Comparison of ENCODE assay signal across 8 cellular contexts in the genomic region with DNA sequence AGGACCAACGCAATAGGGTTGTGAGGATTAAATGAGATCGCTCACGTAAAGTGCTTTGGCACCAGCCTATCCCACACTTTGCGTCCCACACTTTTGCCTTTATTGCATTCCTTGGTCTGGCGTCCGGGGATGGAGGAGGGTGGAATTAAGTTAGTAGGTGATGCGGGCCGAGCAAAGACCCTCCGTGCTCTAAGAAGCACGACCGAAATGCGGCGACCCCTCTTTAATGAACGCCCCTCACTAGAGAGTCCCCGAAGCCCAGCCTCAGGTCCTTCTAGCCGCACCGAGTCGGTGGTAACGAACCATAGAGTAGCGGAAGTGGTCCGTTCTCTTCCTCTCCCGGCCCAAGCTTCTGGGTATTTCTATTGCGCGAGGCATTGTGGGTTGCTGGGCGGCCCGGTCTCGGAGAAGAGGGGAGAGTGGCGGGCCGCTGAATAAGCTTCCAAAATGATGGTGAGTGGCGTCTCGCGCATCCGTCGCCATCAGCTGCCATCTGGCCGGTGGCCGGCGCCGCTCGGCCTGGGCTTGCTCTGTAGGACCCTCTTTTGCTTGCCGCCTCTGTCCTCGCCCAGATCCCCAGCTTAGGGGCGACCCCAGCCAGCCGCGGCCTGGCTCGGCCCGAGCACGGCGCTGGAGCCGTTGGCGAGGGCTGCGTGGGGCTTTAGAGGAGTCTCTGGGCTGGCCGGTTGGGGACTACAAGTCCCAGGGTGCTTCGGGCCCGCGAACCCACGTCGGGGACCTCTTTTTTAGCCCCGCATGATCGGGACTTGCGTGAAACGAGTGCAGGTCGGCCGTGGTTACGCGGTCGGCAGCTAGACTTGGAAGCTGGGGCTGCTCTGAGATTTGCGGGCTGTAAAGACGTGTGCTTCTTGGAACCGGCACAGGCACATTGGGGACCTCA. TPM values are rescaled to one million over a fixed set of nuclear protein-coding genes. Genes with fewer than 3 reads are reported as not detected.
DNase-seq lines count a peak whose midpoint lies in the region; ATAC-seq, FAIRE-seq and TF ChIP-seq lines count a peak whose summit lies in the region.

CCT7 (plus strand) TSS at position 377 of the 901 bp plus-strand sequence; CDS start at position 448, 71 bp downstream.

- H3K4me1 ChIP-seq in right atrium auricular region: peaks cover 0 to 43% of the 10 kb centered on the region in 2 donors

- no peaks in the 10 kb centered on the region for H3K27me3 ChIP-seq in right atrium auricular region

- peak; percentile 64 for ATAC-seq in GM18502 (IDR thresholded peaks at IDR 0.05; ENCODE audit: poor library complexity, unreplicated experiment)
- peak; percentile 55 for ATAC-seq in HG02943 (IDR thresholded peaks at IDR 0.05; ENCODE audit: low read depth, unreplicated experiment)

- H3K9me3 ChIP-seq in right atrium auricular region: no peaks in the 10 kb centered on the region

- no peak for TF ChIP-seq CTCF in right atrium auricular region (IDR thresholded peaks at IDR 0.05)

- DNase-seq in NCI-H187 treated with DMSO at 0.1 percent for 48 hours (lab: John Stamatoyannopoulos, UW) (peak; percentile 47), T-helper 2 cell (peak; percentile 67 to 94 (median 79)), right atrium auricular region (ENCODE audit: low spot score) (peak; percentile 92), pulmonary artery endothelial cell (ENCODE audit: low read depth, low spot score) (peak; percentile 71), urothelium cell line (ENCODE audit: low spot score) (peak; percentile 94)

- H3K27ac ChIP-seq in angular gyrus (ENCODE audit: low read depth, low read length): peak within 1 kb of the TSS; percentile 97
- peak within 1 kb of the TSS; percentile 92 to 95 for H3K27ac ChIP-seq in right atrium auricular region

- H3K4me3 ChIP-seq in right atrium auricular region: peak within 1 kb of the TSS; percentile 73 to 87

- peaks cover 10% of the 10 kb centered on the region for H3K36me3 ChIP-seq in right atrium auricular region

- FAIRE-seq in urothelium cell line (lab: Jason Lieb, UNC): no peak

RNA-seq across cellular contexts. Expression of gene CCT7, which starts in this region (rescaled TPM):
- total RNA-seq in right atrium auricular region: 100 to 1,000 TPM; 154 to 191 TPM
- total RNA-seq in pulmonary artery endothelial cell: 655 and 716 TPM in 2 replicates

Comparison
In these comparisons a context has a peak if more than half of its experiments do, and no peak if none do; other contexts are left out.
1. Peak in every context shown above with its lines: DNase-seq, ATAC-seq, H3K4me3 ChIP-seq and H3K27ac ChIP-seq.